ENCODE assay signal across 1 cellular context in the genomic region with DNA sequence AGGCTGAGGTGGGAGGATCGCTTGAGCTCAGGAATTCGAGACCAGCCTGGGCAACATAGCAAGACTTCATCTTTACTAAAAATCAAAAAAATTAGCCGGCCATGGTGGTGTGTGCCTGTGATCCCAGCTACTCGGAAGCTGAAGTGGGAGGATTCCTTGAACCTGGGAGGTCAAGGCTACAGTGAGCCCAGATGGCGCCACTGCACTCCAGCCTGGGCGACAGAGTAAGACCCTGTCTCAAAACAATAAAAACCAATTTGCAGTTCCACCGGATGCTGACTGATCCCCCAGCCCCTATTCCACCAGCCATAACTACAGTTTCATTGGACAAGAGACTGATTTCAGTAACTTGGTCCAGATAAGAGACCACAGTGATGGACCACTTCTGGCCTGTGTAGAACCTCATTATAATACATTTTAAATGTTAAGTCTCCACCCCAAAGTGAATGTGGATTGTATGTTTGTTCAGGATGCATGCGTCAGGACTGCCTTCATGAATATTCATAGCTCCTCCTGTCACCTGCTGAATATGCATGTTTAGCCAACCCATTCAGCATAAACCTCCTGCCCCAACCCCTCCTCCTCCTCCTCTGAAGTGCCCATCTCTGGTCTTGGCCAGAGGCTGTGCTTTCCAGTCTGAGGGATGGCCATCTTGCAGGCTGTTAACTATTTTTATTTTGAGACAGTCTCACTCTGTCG.
A peak's percentile ranks its signal among the peaks of the same experiment; 100 is the strongest.
TF ChIP-seq lines count a peak whose summit lies in the region.

No MANE protein-coding gene starts in this region.

TF ChIP-seq in K562, 482 proteins besides CTCF, POLR2A, EP300 and RAD21:
- no peak for TF ChIP-seq NCOA6 (IDR thresholded peaks at IDR 0.05)
- TF ChIP-seq ATF1 (CRISPR knock-in tag; IDR thresholded peaks at IDR 0.05) = no peak
- TF ChIP-seq ATF1 (tag; IDR thresholded peaks at IDR 0.05) = 0 out of 2 replicates have a peak, but pooled peaks have one; percentile 16
- peak; percentile 45; the same call in 1 of the 2 replicates for TF ChIP-seq MAFK (IDR thresholded peaks at IDR 0.05; ENCODE audit: low read length)
- TF ChIP-seq ERF (CRISPR knock-in tag; IDR thresholded peaks at IDR 0.05) = 0 out of 2 replicates have a peak, but pooled peaks have one; percentile 35
- TF ChIP-seq VEZF1 (CRISPR knock-in tag; IDR thresholded peaks at IDR 0.05) = peak; percentile 14; the same call in 1 of the 2 replicates
- 0 out of 2 replicates have a peak, but pooled peaks have one; percentile 21 for TF ChIP-seq KAT7 (CRISPR knock-in tag; IDR thresholded peaks at IDR 0.05; ENCODE audit: borderline replicate concordance)
- peak; percentile 64 for TF ChIP-seq C11orf30 (IDR thresholded peaks at IDR 0.05; ENCODE audit: low read depth)
- TF ChIP-seq, protein P1, sequence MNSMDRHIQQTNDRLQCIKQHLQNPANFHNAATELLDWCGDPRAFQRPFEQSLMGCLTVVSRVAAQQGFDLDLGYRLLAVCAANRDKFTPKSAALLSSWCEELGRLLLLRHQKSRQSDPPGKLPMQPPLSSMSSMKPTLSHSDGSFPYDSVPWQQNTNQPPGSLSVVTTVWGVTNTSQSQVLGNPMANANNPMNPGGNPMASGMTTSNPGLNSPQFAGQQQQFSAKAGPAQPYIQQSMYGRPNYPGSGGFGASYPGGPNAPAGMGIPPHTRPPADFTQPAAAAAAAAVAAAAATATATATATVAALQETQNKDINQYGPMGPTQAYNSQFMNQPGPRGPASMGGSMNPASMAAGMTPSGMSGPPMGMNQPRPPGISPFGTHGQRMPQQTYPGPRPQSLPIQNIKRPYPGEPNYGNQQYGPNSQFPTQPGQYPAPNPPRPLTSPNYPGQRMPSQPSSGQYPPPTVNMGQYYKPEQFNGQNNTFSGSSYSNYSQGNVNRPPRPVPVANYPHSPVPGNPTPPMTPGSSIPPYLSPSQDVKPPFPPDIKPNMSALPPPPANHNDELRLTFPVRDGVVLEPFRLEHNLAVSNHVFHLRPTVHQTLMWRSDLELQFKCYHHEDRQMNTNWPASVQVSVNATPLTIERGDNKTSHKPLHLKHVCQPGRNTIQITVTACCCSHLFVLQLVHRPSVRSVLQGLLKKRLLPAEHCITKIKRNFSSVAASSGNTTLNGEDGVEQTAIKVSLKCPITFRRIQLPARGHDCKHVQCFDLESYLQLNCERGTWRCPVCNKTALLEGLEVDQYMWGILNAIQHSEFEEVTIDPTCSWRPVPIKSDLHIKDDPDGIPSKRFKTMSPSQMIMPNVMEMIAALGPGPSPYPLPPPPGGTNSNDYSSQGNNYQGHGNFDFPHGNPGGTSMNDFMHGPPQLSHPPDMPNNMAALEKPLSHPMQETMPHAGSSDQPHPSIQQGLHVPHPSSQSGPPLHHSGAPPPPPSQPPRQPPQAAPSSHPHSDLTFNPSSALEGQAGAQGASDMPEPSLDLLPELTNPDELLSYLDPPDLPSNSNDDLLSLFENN (IDR thresholded peaks at IDR 0.05; ENCODE audit: low read depth in 2 of 2, low read length in 2 of 2) = no peak
- TF ChIP-seq ZNF316 (IDR thresholded peaks at IDR 0.05) = peak; percentile 65
- no peak for TF ChIP-seq ZKSCAN3 (CRISPR knock-in tag; IDR thresholded peaks at IDR 0.05)
- TF ChIP-seq CEBPZ (IDR thresholded peaks at IDR 0.05; ENCODE audit: borderline replicate concordance, low read depth, low read length) = peak; percentile 60; the same call in 1 of the 2 replicates
- no peak for TF ChIP-seq ZNF311 (CRISPR knock-in tag; IDR thresholded peaks at IDR 0.05)
- peak; percentile 62 to 69 for TF ChIP-seq NRF1 (conservative IDR thresholded peaks at IDR 0.05 in 1 of 2, IDR thresholded peaks at IDR 0.05 in 1 of 2)
